In the genomic region with DNA sequence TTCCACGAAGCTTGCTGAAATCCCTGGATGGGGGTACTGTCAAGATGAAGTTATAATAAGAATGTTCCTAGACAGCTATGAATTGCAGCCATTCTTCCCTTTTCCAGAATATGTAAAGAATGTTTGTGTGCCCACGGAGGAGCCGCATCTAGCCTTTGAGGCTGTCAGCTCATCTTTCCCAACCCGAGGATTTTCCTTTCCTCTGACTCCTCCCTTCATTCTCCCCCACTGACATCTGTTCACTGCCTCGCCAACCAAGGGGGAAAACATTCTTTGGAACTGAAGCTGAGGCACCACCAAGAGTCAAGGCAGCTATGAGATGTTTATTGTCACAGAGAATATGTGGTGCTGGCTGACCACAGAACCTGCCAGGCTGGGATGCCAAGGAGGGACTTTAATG, we compare ENCODE assay signal across 26 cellular contexts. TPM values are rescaled to one million over a fixed set of nuclear protein-coding genes. Genes with fewer than 3 reads are reported as not detected.
A peak's percentile ranks its signal among the peaks of the same experiment; 100 is the strongest.
DNase-seq lines count a peak whose midpoint lies in the region; ATAC-seq, FAIRE-seq and TF ChIP-seq lines count a peak whose summit lies in the region.
"Had no signal": no experiment of that assay in that cellular context is flagged by ENCODE, and none has a peak within 500 bp of the region (broad histone marks: within the 10 kb centered on the region; RNA-seq: fewer than 3 reads in every experiment).

No MANE protein-coding gene starts in this region.

- H3K27ac ChIP-seq in GM23248, result peak overlapping the region; percentile 27; the same call in 1 of the 2 replicates
- H3K27ac ChIP-seq in mesodermal cell (ENCODE audit: low read depth, low read length, severe bottlenecking), result peak overlapping the region; percentile 23
- H3K27ac ChIP-seq in small intestine (ENCODE audit: low read depth in 1 of 2, low read length in 1 of 2), result no peak overlapping the region
- H3K27ac ChIP-seq: ascending aorta, tibial artery had no signal

- no peak overlapping the region for H3K9ac ChIP-seq in GM23248

- H3K27me3 ChIP-seq in GM23248 (replicated peaks; ENCODE audit: insufficient read depth) (no peaks in the 10 kb centered on the region), small intestine (ENCODE audit: control insufficient read depth in 2 of 2, insufficient read depth in 2 of 2, low read length in 2 of 2) (no peaks in the 10 kb centered on the region)
- H3K27me3 ChIP-seq: ascending aorta, tibial artery had no signal

- peak overlapping the region; percentile 18 for H3K4me2 ChIP-seq in GM23248 (ENCODE audit: unreplicated experiment)

- no peak overlapping the region for H3K4me3 ChIP-seq in AG10803 (ENCODE audit: low read length)
- no peak overlapping the region for H3K4me3 ChIP-seq in GM23248
- no peak overlapping the region for H3K4me3 ChIP-seq in mesodermal cell (ENCODE audit: extremely low read depth, insufficient read depth, low read length, poor library complexity, severe bottlenecking)
- no peak overlapping the region for H3K4me3 ChIP-seq in small intestine (ENCODE audit: low read depth in 1 of 2, low read length in 2 of 2)
- H3K4me3 ChIP-seq: ascending aorta, tibial artery had no signal

- WGBS in GM23248 (ENCODE audit: low coverage in 1 of 2, low lambda C conversion rate in 2 of 2, missing lambda C conversion rate in 2 of 2), 2 experiments, result 12 to 15% methylated on average over 4 to 5 of the region's 5 CpGs
- 33% methylated on average over 3 of the region's 5 CpGs; no CpG with 5 or more reads in 1 of the 2 experiments for WGBS in mesodermal cell (ENCODE audit: insufficient coverage in 2 of 2), 2 experiments
- 49 to 66% (median 54%) methylated on average over 5 of the region's 5 CpGs for WGBS in small intestine, 3 donors

- H3K36me3 ChIP-seq in GM23248 (ENCODE audit: low read depth) (no peaks in the 10 kb centered on the region), mesodermal cell (ENCODE audit: control insufficient read depth, insufficient read depth, low read length) (peaks cover 6% of the 10 kb centered on the region), small intestine (ENCODE audit: control insufficient read depth in 2 of 2, insufficient read depth in 2 of 2, low read length in 2 of 2) (no peaks in the 10 kb centered on the region)
- H3K36me3 ChIP-seq: ascending aorta, tibial artery had no signal

- H4K20me1 ChIP-seq in GM23248 (ENCODE audit: insufficient read depth), result no peaks in the 10 kb centered on the region

- H2AFZ ChIP-seq in GM23248, result no peak overlapping the region

- H3K4me1 ChIP-seq in GM23248 (ENCODE audit: insufficient read depth), result peaks cover 28% of the 10 kb centered on the region
- H3K4me1 ChIP-seq in mesodermal cell (ENCODE audit: control insufficient read depth, insufficient read depth, low read length, poor library complexity, severe bottlenecking), result peaks cover 65% of the 10 kb centered on the region
- H3K4me1 ChIP-seq in small intestine (ENCODE audit: control insufficient read depth in 2 of 2, insufficient read depth in 1 of 2, low read depth in 1 of 2, low read length in 1 of 2), result no peaks in the 10 kb centered on the region
- H3K4me1 ChIP-seq: ascending aorta, tibial artery had no signal

- no peaks in the 10 kb centered on the region for H3K79me2 ChIP-seq in GM23248 (ENCODE audit: insufficient read depth)

- H3F3A ChIP-seq in GM23248 (ENCODE audit: insufficient read depth), result peaks cover 7% of the 10 kb centered on the region; the same call in 1 of the 2 replicates

- H3K9me3 ChIP-seq in GM23248 (ENCODE audit: low read depth) (no peaks in the 10 kb centered on the region), mesodermal cell (ENCODE audit: control insufficient read depth, low read length) (no peaks in the 10 kb centered on the region), small intestine (ENCODE audit: control insufficient read depth, low read depth) (no peaks in the 10 kb centered on the region)
- H3K9me3 ChIP-seq: ascending aorta, tibial artery had no signal

- ATAC-seq in GM18498 (IDR thresholded peaks at IDR 0.05; ENCODE audit: unreplicated experiment), result no peak
- ATAC-seq: activated CD8-positive, alpha-beta memory T cell treated with anti-CD3 and anti-CD28 coated beads, Interleukin-2, amount 10 ng/mL, durations not matched to agents 7 days and 5 days; naive thymus-derived CD8-positive, alpha-beta T cell; T-helper 17 cell had no signal

- no peaks in the 10 kb centered on the region for H3K9me2 ChIP-seq in GM23248 (ENCODE audit: insufficient read depth)

- DNase-seq in AG10803 (ENCODE audit: low read depth) (peak; percentile 70), GM23248 (peak; percentile 47), amniotic epithelial cell (ENCODE audit: low read depth) (peak; percentile 72), DMS53 (lab: John Stamatoyannopoulos, UW) (no peak), HUDEP-2 (lab: John Stamatoyannopoulos, UW; ENCODE audit: unreplicated experiment in 76 of 76) (no peak), small intestine (no peak)
- DNase-seq: activated CD4-positive, alpha-beta T cell treated with anti-CD3 and anti-CD28 coated beads, Interleukin-2, amount 10 ng/mL, durations not matched to agents 7 days and 5 days; activated CD8-positive, alpha-beta memory T cell treated with anti-CD3 and anti-CD28 coated beads, Interleukin-2, amount 10 ng/mL, durations not matched to agents 7 days and 5 days; cerebellar nuclear complex; COR-L47; effector memory CD4-positive, alpha-beta T cell; Karpas-422; naive thymus-derived CD8-positive, alpha-beta T cell; NCI-H1092; NCI-H1930; NCI-H446 treated with DMSO at 0.1 percent for 48 hours; retina; stimulated activated CD4-positive, alpha-beta T cell treated with anti-CD3 and anti-CD28 coated beads, Interleukin-12 subunit alpha, Interleukin-12 subunit beta, amount 100 ng/mL, for 4 hours; T-helper 17 cell; tibial artery had no signal

- no peak for TF ChIP-seq CTCF in AG10803 (conservative IDR thresholded peaks at IDR 0.05; ENCODE audit: low read length)

- FAIRE-seq in small intestine (lab: Jason Lieb, UNC), result no peak
- FAIRE-seq: A204.1, frontal cortex had no signal

- in situ Hi-C loops in GM23248 (cut with MboI), result no loop called here

RNA-seq across cellular contexts. Expression of a gene that starts 8.8 kb away (rescaled TPM):
- total RNA-seq in GM23248 (2014; rRNA removed; shearing (Covaris generic)), result 3.2 and 4.7 TPM in 2 replicates
- polyA plus RNA-seq in GM23248 (2016; fragmentation: Nextera tagmentation; extraction: Ambion mirVana) (5.3 and 6.5 TPM in 2 replicates), small intestine (1 to 10 TPM in 1 of 3 donors, under 1 TPM in 1, not detected in 1; under 0.01 to 2.9 TPM)
- 13.7 TPM for polyA plus RNA-seq in mesodermal cell (2013, experiment 1 of 2)
- 10.5 TPM for polyA plus RNA-seq in mesodermal cell (2013, experiment 2 of 2)
- total RNA-seq: SK-MEL-5 had no signal

Comparison
In these comparisons a context has a peak if more than half of its experiments do, and no peak if none do; other contexts are left out.
1. DNase-seq: peak in AG10803 (single experiment), GM23248 (single experiment) and amniotic epithelial cell (single experiment); none in DMS53 (single experiment), HUDEP-2 (0 of 76) and small intestine (single experiment).
2. H3K27ac ChIP-seq: peak in GM23248 (single experiment) and mesodermal cell (single experiment); none in small intestine (0 of 2).